Comparison of ENCODE assay signal across 15 cellular contexts in genomic region chr14:22518073-22518472, GRCh38.
DNase-seq lines count a peak whose midpoint lies in the region; ATAC-seq and TF ChIP-seq lines count a peak whose summit lies in the region.
"Had no signal": no experiment of that assay in that cellular context is flagged by ENCODE, and none has a peak within 500 bp of the region (broad histone marks: within the 10 kb centered on the region; RNA-seq: fewer than 3 reads in every experiment).

No MANE protein-coding gene starts in this region.

- no peak for DNase-seq in activated T-cell treated with anti-CD3 and anti-CD28 coated beads, Interleukin-2, amount 50 U/mL, for 4 hours
- DNase-seq in activated T-cell treated with anti-CD3 and anti-CD28 coated beads for 4 hours (no peak), esophagus squamous epithelium (lab: John Stamatoyannopoulos, UW) (no peak), stomach (no peak), nucleus accumbens (lab: John Stamatoyannopoulos, UW) (no peak)
- DNase-seq in activated CD4-positive, alpha-beta memory T cell treated with anti-CD3 and anti-CD28 coated beads for 36 hours: no peak
- DNase-seq: GM23248; left ventricle myocardium superior; NCI-H226; pancreas; stimulated activated CD4-positive, alpha-beta T cell treated with anti-CD3 and anti-CD28 coated beads, Interleukin-15, amount 100 ng/mL, for 24 hours; T-helper 9 cell had no signal

- POLR2A ChIA-PET in activated CD4-positive, alpha-beta memory T cell treated with anti-CD3 and anti-CD28 coated beads for 36 hours (lab: Charles Lee): interaction anchor here (1.1 to 26.6 kb wide), 8 partner anchors 12 to 521 kb away, joined by 3 to 639 read pairs (median 21); no protein-coding TSS in a partner anchor

- H3K4me1 Mint-ChIP-seq in activated T-cell treated with anti-CD3 and anti-CD28 coated beads, Interleukin-2, amount 50 U/mL, for 4 hours (ENCODE audit: low read depth): peaks cover 87% of the 10 kb centered on the region
- H3K4me1 Mint-ChIP-seq in activated CD4-positive, alpha-beta memory T cell treated with anti-CD3 and anti-CD28 coated beads for 36 hours (ENCODE audit: low read depth): peaks cover 83% of the 10 kb centered on the region

- no peaks in the 10 kb centered on the region for H3K27me3 Mint-ChIP-seq in activated T-cell treated with anti-CD3 and anti-CD28 coated beads, Interleukin-2, amount 50 U/mL, for 4 hours (ENCODE audit: low read depth)
- no peaks in the 10 kb centered on the region for H3K27me3 Mint-ChIP-seq in activated CD4-positive, alpha-beta memory T cell treated with anti-CD3 and anti-CD28 coated beads for 36 hours

- H3K4me1 ChIP-seq in esophagus squamous epithelium: peaks cover 34 to 100% (median 77%) of the 10 kb centered on the region in 3 donors
- H3K4me1 ChIP-seq in stomach: peaks cover 19 to 80% (median 44%) of the 10 kb centered on the region in 4 donors
- H3K4me1 ChIP-seq in gastroesophageal sphincter: peaks cover 3 to 36% (median 23%) of the 10 kb centered on the region in 3 donors

- WGBS in esophagus squamous epithelium, 2 donors: 35 to 59% methylated on average over 2 of the region's 2 CpGs
- 40 to 61% (median 44%) methylated on average over 2 of the region's 2 CpGs for WGBS in stomach, 5 donors
- WGBS in gastroesophageal sphincter (ENCODE audit: low coverage in 1 of 2), 2 donors: 60% methylated on average over 1 of the region's 2 CpGs; no CpG with 5 or more reads in 1 of the 2 donors

- intact Hi-C loops in activated CD4-positive, alpha-beta memory T cell treated with anti-CD3 and anti-CD28 coated beads for 36 hours (cut with micrococcal nuclease): no loop called here
- intact Hi-C loops in esophagus squamous epithelium (cut with DNase I) (no loop called here), stomach (cut with DNase I; ENCODE audit: low total_unique reads) (no loop called here)

- CTCF ChIA-PET in activated CD4-positive, alpha-beta memory T cell treated with anti-CD3 and anti-CD28 coated beads for 36 hours (lab: Charles Lee): interaction anchor here (0.9 to 2.5 kb wide), 6 partner anchors 8 to 600 kb away, joined by 3 to 8 read pairs (median 6); no protein-coding TSS in a partner anchor

- no peaks in the 10 kb centered on the region for H3K36me3 ChIP-seq in esophagus squamous epithelium
- H3K36me3 ChIP-seq in stomach: no peaks in the 10 kb centered on the region
- H3K36me3 ChIP-seq in gastroesophageal sphincter: no peaks in the 10 kb centered on the region
- H3K36me3 ChIP-seq: cardiac muscle cell, pancreas had no signal

- peaks cover 73% of the 10 kb centered on the region for H3K36me3 Mint-ChIP-seq in activated T-cell treated with anti-CD3 and anti-CD28 coated beads, Interleukin-2, amount 50 U/mL, for 4 hours (ENCODE audit: insufficient read depth)
- peaks cover 94% of the 10 kb centered on the region for H3K36me3 Mint-ChIP-seq in activated CD4-positive, alpha-beta memory T cell treated with anti-CD3 and anti-CD28 coated beads for 36 hours

- no peak for TF ChIP-seq POLR2A in esophagus squamous epithelium (IDR thresholded peaks at IDR 0.05)
- TF ChIP-seq POLR2A in stomach (IDR thresholded peaks at IDR 0.05): no peak
- no peak for TF ChIP-seq POLR2A in gastroesophageal sphincter (IDR thresholded peaks at IDR 0.05)

- H3K27ac Mint-ChIP-seq in activated CD4-positive, alpha-beta memory T cell treated with anti-CD3 and anti-CD28 coated beads for 36 hours: peak overlapping the region; percentile 99

- H3K4me3 ChIP-seq in esophagus squamous epithelium (no peak overlapping the region), stomach (no peak overlapping the region), gastroesophageal sphincter (no peak overlapping the region)
- H3K4me3 ChIP-seq: cardiac muscle cell, GM23248, pancreas had no signal

- no peak for ATAC-seq in activated T-cell treated with anti-CD3 and anti-CD28 coated beads, Interleukin-2, amount 50 U/mL, for 4 hours
- ATAC-seq in GM21360 (IDR thresholded peaks at IDR 0.05; ENCODE audit: unreplicated experiment) (no peak), gastroesophageal sphincter (no peak)
- ATAC-seq: left ventricle myocardium superior, pancreas had no signal

- peak overlapping the region; percentile 83 for H3K4me3 Mint-ChIP-seq in activated T-cell treated with anti-CD3 and anti-CD28 coated beads, Interleukin-2, amount 50 U/mL, for 4 hours
- peak overlapping the region; percentile 83 for H3K4me3 Mint-ChIP-seq in activated CD4-positive, alpha-beta memory T cell treated with anti-CD3 and anti-CD28 coated beads for 36 hours

- no peaks in the 10 kb centered on the region for H3K9me3 Mint-ChIP-seq in activated T-cell treated with anti-CD3 and anti-CD28 coated beads, Interleukin-2, amount 50 U/mL, for 4 hours
- H3K9me3 Mint-ChIP-seq in activated CD4-positive, alpha-beta memory T cell treated with anti-CD3 and anti-CD28 coated beads for 36 hours: no peaks in the 10 kb centered on the region

- TF ChIP-seq EP300 in stomach (IDR thresholded peaks at IDR 0.05): no peak
- no peak for TF ChIP-seq EP300 in gastroesophageal sphincter (IDR thresholded peaks at IDR 0.05)

- H3K9me3 ChIP-seq in esophagus squamous epithelium (no peaks in the 10 kb centered on the region), stomach (no peaks in the 10 kb centered on the region), gastroesophageal sphincter (no peaks in the 10 kb centered on the region)
- H3K9me3 ChIP-seq: pancreas had no signal

- H3K27me3 ChIP-seq in esophagus squamous epithelium (no peaks in the 10 kb centered on the region), stomach (no peaks in the 10 kb centered on the region), gastroesophageal sphincter (peaks cover 3% of the 10 kb centered on the region)
- H3K27me3 ChIP-seq: cardiac muscle cell, pancreas had no signal

- H3K27ac ChIP-seq in esophagus squamous epithelium (peak overlapping the region; percentile 71 to 81 (median 72)), stomach (peak overlapping the region in 3 of 5 donors; percentile 0 to 15 (median 11)), gastroesophageal sphincter (no peak overlapping the region)
- H3K27ac ChIP-seq: cardiac muscle cell, GM23248, pancreas had no signal

- TF ChIP-seq CTCF in esophagus squamous epithelium (IDR thresholded peaks at IDR 0.05): no peak
- no peak for TF ChIP-seq CTCF in stomach (IDR thresholded peaks at IDR 0.05)
- TF ChIP-seq CTCF in gastroesophageal sphincter (IDR thresholded peaks at IDR 0.05): no peak

Comparison
In these comparisons a context has a peak if more than half of its experiments do, and no peak if none do; other contexts are left out.
1. H3K27ac ChIP-seq: peak in esophagus squamous epithelium (4 of 4) and stomach (3 of 5); none in gastroesophageal sphincter (0 of 4).